ENCODE assay signal across 8 cellular contexts in the genomic region with DNA sequence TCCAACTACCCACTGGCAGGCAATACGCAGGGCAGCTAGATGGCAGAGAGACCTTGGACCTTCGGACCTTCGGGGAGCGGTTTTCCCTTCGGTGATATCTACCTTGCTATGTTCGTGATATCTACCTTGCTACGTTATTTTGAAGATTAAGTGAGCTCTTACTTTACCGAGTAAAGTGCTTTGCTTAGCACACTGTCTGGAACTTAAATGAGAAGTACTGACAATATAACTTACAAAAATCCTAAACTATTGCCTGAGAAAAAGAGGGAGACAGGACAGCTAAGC. TPM values are rescaled to one million over a fixed set of nuclear protein-coding genes. Genes with fewer than 3 reads are reported as not detected.
DNase-seq lines count a peak whose midpoint lies in the region; ATAC-seq, FAIRE-seq and TF ChIP-seq lines count a peak whose summit lies in the region.

No MANE protein-coding gene starts in this region.

- WGBS in SK-N-SH (ENCODE audit: low lambda C conversion rate): under 1% methylated on average over 8 of the region's 8 CpGs

- H3K36me3 ChIP-seq in SK-N-SH (replicated peaks in 1 of 2; ENCODE audit: control insufficient read depth in 1 of 2, insufficient read depth in 2 of 2, low read length in 1 of 2): peaks cover 0 to 3% of the 10 kb centered on the region in 2 experiments
- H3K36me3 ChIP-seq in Loucy (ENCODE audit: insufficient read depth, low read length): no peaks in the 10 kb centered on the region
- H3K36me3 ChIP-seq in parathyroid adenoma (ENCODE audit: control insufficient read depth, insufficient read depth, low read length): no peaks in the 10 kb centered on the region

- peaks cover 8% of the 10 kb centered on the region for H3K36me3 Mint-ChIP-seq in endothelial cell (ENCODE audit: low read depth, unreplicated experiment)

- POLR2A ChIA-PET in SK-N-SH (lab: Yijun Ruan, JAX): interaction anchor here (1.1 to 2.3 kb wide), 4 partner anchors 11 to 128 kb away, joined by 6 to 10 read pairs (median 8); a partner anchor contains a TSS

- peaks cover 20% of the 10 kb centered on the region for H3K4me1 Mint-ChIP-seq in endothelial cell (ENCODE audit: unreplicated experiment)

- no peak for TF ChIP-seq POLR2A in H54 (IDR thresholded peaks at IDR 0.05; ENCODE audit: low read depth, low read length)

- H3K9me3 Mint-ChIP-seq in endothelial cell (ENCODE audit: unreplicated experiment): no peaks in the 10 kb centered on the region

- CTCF ChIA-PET in SK-N-SH (lab: Yijun Ruan, JAX): interaction anchor here (0.7 to 2.2 kb wide), 4 partner anchors 10 to 128 kb away, joined by 3 to 11 read pairs (median 4); no protein-coding TSS in a partner anchor

- peak; percentile 23 for TF ChIP-seq RAD21 in SK-N-SH (IDR thresholded peaks at IDR 0.05; ENCODE audit: low read length)

- TF ChIP-seq CTCF in SK-N-SH (IDR thresholded peaks at IDR 0.05) (no peak; the same call in 1 of the 2 replicates), Loucy (conservative IDR thresholded peaks at IDR 0.05; ENCODE audit: low read length) (no peak), endothelial cell (IDR thresholded peaks at IDR 0.05; ENCODE audit: unreplicated experiment) (no peak), parathyroid adenoma (IDR thresholded peaks at IDR 0.05) (no peak)

- H3K9me2 ChIP-seq in SK-N-SH: no peaks in the 10 kb centered on the region
- H3K9me2 ChIP-seq in Loucy (replicated peaks; ENCODE audit: low read depth, low read length): no peaks in the 10 kb centered on the region

- H2AFZ ChIP-seq in SK-N-SH (ENCODE audit: low read depth) (peak overlapping the region; percentile 54; the same call in 1 of the 2 replicates), Loucy (ENCODE audit: low read length) (peak overlapping the region; percentile 96), parathyroid adenoma (peak overlapping the region; percentile 97)

- H3K27me3 Mint-ChIP-seq in endothelial cell (ENCODE audit: unreplicated experiment): peaks cover 11% of the 10 kb centered on the region

- H4K20me1 ChIP-seq in SK-N-SH (ENCODE audit: insufficient read depth): no peaks in the 10 kb centered on the region; the same call in 1 of the 2 replicates
- peaks cover 14% of the 10 kb centered on the region for H4K20me1 ChIP-seq in Loucy (ENCODE audit: insufficient read depth, low read length, poor library complexity, severe bottlenecking)

- H3F3A ChIP-seq in SK-N-SH (replicated peaks; ENCODE audit: insufficient read depth): peaks cover 18% of the 10 kb centered on the region
- no peaks in the 10 kb centered on the region for H3F3A ChIP-seq in Loucy (ENCODE audit: low read depth)

- no peaks in the 10 kb centered on the region for H3K27me3 ChIP-seq in SK-N-SH (ENCODE audit: insufficient read depth)
- no peaks in the 10 kb centered on the region for H3K27me3 ChIP-seq in Loucy (ENCODE audit: insufficient read depth, low read length, poor library complexity, severe bottlenecking)
- no peaks in the 10 kb centered on the region for H3K27me3 ChIP-seq in parathyroid adenoma (ENCODE audit: control insufficient read depth, insufficient read depth, low read length)

- H3K4me3 ChIP-seq in SK-N-SH (ENCODE audit: low read depth in 2 of 2, low read length in 1 of 2) (peak overlapping the region; percentile 69 to 83), Loucy (ENCODE audit: low read length, poor library complexity, severe bottlenecking) (peak overlapping the region; percentile 84), parathyroid adenoma (ENCODE audit: low read depth, low read length) (peak overlapping the region; percentile 84)

- H3K27ac ChIP-seq in SK-N-SH (ENCODE audit: low read depth in 2 of 2, low read length in 1 of 2): peak overlapping the region; percentile 99 to 100
- peak overlapping the region; percentile 99 for H3K27ac ChIP-seq in parathyroid adenoma

- peak overlapping the region; percentile 99 for H3K27ac Mint-ChIP-seq in endothelial cell (ENCODE audit: unreplicated experiment)

- ATAC-seq in SK-N-SH treated with all-trans-retinoic acid at 6 μM for 48 hours (no peak), HG03196 (IDR thresholded peaks at IDR 0.05; ENCODE audit: unreplicated experiment) (no peak)

- no peak for TF ChIP-seq EP300 in SK-N-SH (IDR thresholded peaks at IDR 0.05; ENCODE audit: borderline replicate concordance in 1 of 2, low read depth in 1 of 2, low read length in 1 of 2)

- H3K4me1 ChIP-seq in SK-N-SH (ENCODE audit: control insufficient read depth in 1 of 2, insufficient read depth in 2 of 2, low read depth in 1 of 2, low read length in 1 of 2) (peaks cover 0 to 3% of the 10 kb centered on the region in 2 experiments; a peak in 3 of 4 replicates), Loucy (ENCODE audit: insufficient read depth, low read length, poor library complexity, severe bottlenecking) (peaks cover 31% of the 10 kb centered on the region), parathyroid adenoma (peaks cover 4% of the 10 kb centered on the region)

- no peak for DNase-seq in SK-N-SH
- no peak for DNase-seq in endothelial cell (ENCODE audit: low spot score)
- no peak for DNase-seq in H54 (ENCODE audit: insufficient read length, low spot score)
- DNase-seq in activated CD4-positive, alpha-beta T cell treated with anti-CD3 and anti-CD28 coated beads, Interleukin-2, amount 50 U/mL, for 1 hour: no peak

- peak overlapping the region; percentile 89 for H3K4me2 ChIP-seq in SK-N-SH
- H3K4me2 ChIP-seq in Loucy (ENCODE audit: low read depth, low read length, poor library complexity, severe bottlenecking): peak overlapping the region; percentile 69
- peak overlapping the region; percentile 91 for H3K4me2 ChIP-seq in parathyroid adenoma (ENCODE audit: low read length)

- FAIRE-seq in H54 (lab: Jason Lieb, UNC): no peak

- peak overlapping the region; percentile 98 for H3K9ac ChIP-seq in SK-N-SH
- peak overlapping the region; percentile 84 for H3K9ac ChIP-seq in Loucy (ENCODE audit: low read depth, low read length, poor library complexity, severe bottlenecking)
- peak overlapping the region; percentile 80 for H3K9ac ChIP-seq in parathyroid adenoma

- H3K9me3 ChIP-seq in SK-N-SH (no peaks in the 10 kb centered on the region), Loucy (ENCODE audit: insufficient read depth, low read depth, low read length) (no peaks in the 10 kb centered on the region), parathyroid adenoma (ENCODE audit: control insufficient read depth, low read length) (no peaks in the 10 kb centered on the region)

- H3K79me2 ChIP-seq in SK-N-SH (ENCODE audit: insufficient read depth): peaks cover 31% of the 10 kb centered on the region
- H3K79me2 ChIP-seq in Loucy (ENCODE audit: insufficient read depth, low read length): peaks cover 33% of the 10 kb centered on the region
- H3K79me2 ChIP-seq in parathyroid adenoma: peaks cover 3% of the 10 kb centered on the region

- H3K4me3 Mint-ChIP-seq in endothelial cell (ENCODE audit: unreplicated experiment): peak overlapping the region; percentile 93

TF ChIP-seq in SK-N-SH, 30 proteins besides CTCF, POLR2A, EP300 and RAD21:
- no peak for TF ChIP-seq CHD2 (IDR thresholded peaks at IDR 0.05; ENCODE audit: low read length, partially characterized antibody)
- TF ChIP-seq, protein P1, sequence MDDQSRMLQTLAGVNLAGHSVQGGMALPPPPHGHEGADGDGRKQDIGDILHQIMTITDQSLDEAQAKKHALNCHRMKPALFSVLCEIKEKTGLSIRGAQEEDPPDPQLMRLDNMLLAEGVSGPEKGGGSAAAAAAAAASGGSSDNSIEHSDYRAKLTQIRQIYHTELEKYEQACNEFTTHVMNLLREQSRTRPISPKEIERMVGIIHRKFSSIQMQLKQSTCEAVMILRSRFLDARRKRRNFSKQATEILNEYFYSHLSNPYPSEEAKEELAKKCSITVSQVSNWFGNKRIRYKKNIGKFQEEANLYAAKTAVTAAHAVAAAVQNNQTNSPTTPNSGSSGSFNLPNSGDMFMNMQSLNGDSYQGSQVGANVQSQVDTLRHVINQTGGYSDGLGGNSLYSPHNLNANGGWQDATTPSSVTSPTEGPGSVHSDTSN (IDR thresholded peaks at IDR 0.05): no peak
- no peak for TF ChIP-seq MXI1 (IDR thresholded peaks at IDR 0.05; ENCODE audit: low read depth, low read length)
- TF ChIP-seq, protein P2, sequence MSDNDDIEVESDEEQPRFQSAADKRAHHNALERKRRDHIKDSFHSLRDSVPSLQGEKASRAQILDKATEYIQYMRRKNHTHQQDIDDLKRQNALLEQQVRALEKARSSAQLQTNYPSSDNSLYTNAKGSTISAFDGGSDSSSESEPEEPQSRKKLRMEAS (IDR thresholded peaks at IDR 0.05; ENCODE audit: low read depth): no peak; the same call in 1 of the 2 replicates
- no peak for TF ChIP-seq FOSL2 (IDR thresholded peaks at IDR 0.05; ENCODE audit: borderline replicate concordance, low read depth)
- no peak for TF ChIP-seq SIN3A (IDR thresholded peaks at IDR 0.05; ENCODE audit: borderline replicate concordance, low read depth, low read length)
- TF ChIP-seq GATA2 (CRISPR knock-in tag; IDR thresholded peaks at IDR 0.05): no peak

TF ChIP-seq in SK-N-SH treated with all-trans-retinoic acid at 6 μM for 48 hours, 23 proteins besides CTCF, POLR2A, EP300 and RAD21 (continues in another document):
- TF ChIP-seq ZC3H10 (CRISPR knock-in tag; IDR thresholded peaks at IDR 0.05) (no peak), GLIS3 (CRISPR knock-in tag; IDR thresholded peaks at IDR 0.05) (no peak), TCF4 (CRISPR knock-in tag; IDR thresholded peaks at IDR 0.05; ENCODE audit: borderline replicate concordance) (no peak), ZFP3 (CRISPR knock-in tag; IDR thresholded peaks at IDR 0.05) (no peak), ZNF70 (CRISPR knock-in tag; IDR thresholded peaks at IDR 0.05) (no peak)
- TF ChIP-seq, protein P3, sequence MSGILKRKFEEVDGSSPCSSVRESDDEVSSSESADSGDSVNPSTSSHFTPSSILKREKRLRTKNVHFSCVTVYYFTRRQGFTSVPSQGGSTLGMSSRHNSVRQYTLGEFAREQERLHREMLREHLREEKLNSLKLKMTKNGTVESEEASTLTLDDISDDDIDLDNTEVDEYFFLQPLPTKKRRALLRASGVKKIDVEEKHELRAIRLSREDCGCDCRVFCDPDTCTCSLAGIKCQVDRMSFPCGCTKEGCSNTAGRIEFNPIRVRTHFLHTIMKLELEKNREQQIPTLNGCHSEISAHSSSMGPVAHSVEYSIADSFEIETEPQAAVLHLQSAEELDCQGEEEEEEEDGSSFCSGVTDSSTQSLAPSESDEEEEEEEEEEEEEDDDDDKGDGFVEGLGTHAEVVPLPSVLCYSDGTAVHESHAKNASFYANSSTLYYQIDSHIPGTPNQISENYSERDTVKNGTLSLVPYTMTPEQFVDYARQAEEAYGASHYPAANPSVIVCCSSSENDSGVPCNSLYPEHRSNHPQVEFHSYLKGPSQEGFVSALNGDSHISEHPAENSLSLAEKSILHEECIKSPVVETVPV (CRISPR knock-in tag; IDR thresholded peaks at IDR 0.05): no peak

RNA-seq across cellular contexts. Expression of a gene that starts 1.0 kb away (rescaled TPM):
- polyA plus RNA-seq in SK-N-SH (2012; rRNA removed): 1.9 and 2.7 TPM in 2 replicates
- 1.2 and 1.5 TPM in 2 replicates for polyA plus RNA-seq in SK-N-SH (2012; cell fraction: cytosol; rRNA removed)
- polyA plus RNA-seq in SK-N-SH (2012; cell fraction: nucleus; rRNA removed): 7.4 and 13.7 TPM in 2 replicates
- total RNA-seq in endothelial cell (ENCODE audit: unreplicated experiment): 15.8 TPM
